Comparison of ENCODE assay signal across 1 cellular context in genomic region chr11:7573193-7573557, GRCh38.
TF ChIP-seq lines count a peak whose summit lies in the region.

No MANE protein-coding gene starts in this region.

TF ChIP-seq in WTC11, 78 proteins besides CTCF, POLR2A, EP300 and RAD21 (continued from another document):
- no peak for TF ChIP-seq ATF3 (CRISPR knock-in tag; conservative IDR thresholded peaks at IDR 0.05)
- no peak for TF ChIP-seq USF1 (CRISPR knock-in tag; IDR thresholded peaks at IDR 0.05)
- TF ChIP-seq FOXK1 (CRISPR knock-in tag; IDR thresholded peaks at IDR 0.05), result no peak
- TF ChIP-seq FOXJ3 (CRISPR knock-in tag; IDR thresholded peaks at IDR 0.05; ENCODE audit: borderline replicate concordance), result no peak
- no peak for TF ChIP-seq SP1 (CRISPR knock-in tag; conservative IDR thresholded peaks at IDR 0.05)
- TF ChIP-seq EMX1 (CRISPR knock-in tag; IDR thresholded peaks at IDR 0.05), result no peak
- no peak for TF ChIP-seq JAZF1 (CRISPR knock-in tag; IDR thresholded peaks at IDR 0.05)
- no peak for TF ChIP-seq ELF4 (CRISPR knock-in tag; IDR thresholded peaks at IDR 0.05; ENCODE audit: low read depth)
- no peak for TF ChIP-seq E2F1 (CRISPR knock-in tag; IDR thresholded peaks at IDR 0.05)
- no peak for TF ChIP-seq ZNF121 (CRISPR knock-in tag; IDR thresholded peaks at IDR 0.05)
- no peak for TF ChIP-seq ZNF423 (CRISPR knock-in tag; IDR thresholded peaks at IDR 0.05)
- no peak for TF ChIP-seq IRF1 (CRISPR knock-in tag; IDR thresholded peaks at IDR 0.05)
- no peak for TF ChIP-seq ZNF671 (CRISPR knock-in tag; IDR thresholded peaks at IDR 0.05)
- no peak for TF ChIP-seq SOX15 (CRISPR knock-in tag; IDR thresholded peaks at IDR 0.05)
